ENCODE assay signal across 8 cellular contexts in genomic region chr17:78780852-78781338, GRCh38. TPM values are rescaled to one million over a fixed set of nuclear protein-coding genes. Genes with fewer than 3 reads are reported as not detected.
DNase-seq lines count a peak whose midpoint lies in the region; ATAC-seq and TF ChIP-seq lines count a peak whose summit lies in the region.

No MANE protein-coding gene starts in this region.

- CTCF ChIA-PET in activated CD8-positive, alpha-beta memory T cell treated with anti-CD3 and anti-CD28 coated beads, Interleukin-2, amount 10 ng/mL, durations not matched to agents 7 days and 5 days (lab: Charles Lee): interaction anchor here (1.0 to 1.9 kb wide), 7 partner anchors 11 to 73 kb away, joined by 3 to 6 read pairs (median 5); no protein-coding TSS in a partner anchor
- CTCF ChIA-PET in GM10248 (lab: Yijun Ruan, JAX): interaction anchor here (1.0 to 3.4 kb wide), 6 partner anchors 9 to 43 kb away, joined by 3 to 12 read pairs (median 4); no protein-coding TSS in a partner anchor

- TF ChIP-seq CTCF in right lobe of liver (IDR thresholded peaks at IDR 0.05): no peak
- TF ChIP-seq CTCF in thyroid gland (IDR thresholded peaks at IDR 0.05): no peak
- no peak for TF ChIP-seq CTCF in GM10248 (IDR thresholded peaks at IDR 0.05; ENCODE audit: control extremely low read depth, extremely low read depth, low read depth, missing control alignments)

- no peak for TF ChIP-seq POLR2A in right lobe of liver (IDR thresholded peaks at IDR 0.05)
- no peak for TF ChIP-seq POLR2A in thyroid gland (IDR thresholded peaks at IDR 0.05)

- H3K27me3 Mint-ChIP-seq in activated CD8-positive, alpha-beta memory T cell treated with anti-CD3 and anti-CD28 coated beads, Interleukin-2, amount 10 ng/mL, durations not matched to agents 7 days and 5 days: no peaks in the 10 kb centered on the region

- DNase-seq in activated CD8-positive, alpha-beta memory T cell treated with anti-CD3 and anti-CD28 coated beads, Interleukin-2, amount 10 ng/mL, durations not matched to agents 7 days and 5 days: peak; percentile 59
- no peak for DNase-seq in activated CD8-positive, alpha-beta memory T cell treated with anti-CD3 and anti-CD28 coated beads, Interleukin-2, amount 50 U/mL, for 4 hours
- DNase-seq in adipocyte (ENCODE audit: low read depth): no peak
- DNase-seq in right lobe of liver: peak in 1 of 3 donors; percentile 57
- DNase-seq in thyroid gland: peak; percentile 39 to 45
- DNase-seq in GM10248 (ENCODE audit: extremely low spot score): no peak
- DNase-seq in NCI-H82 (lab: John Stamatoyannopoulos, UW): no peak

- H3K9me3 ChIP-seq in adipocyte (ENCODE audit: control insufficient read depth, low read length): no peaks in the 10 kb centered on the region
- no peaks in the 10 kb centered on the region for H3K9me3 ChIP-seq in right lobe of liver
- no peaks in the 10 kb centered on the region for H3K9me3 ChIP-seq in thyroid gland

- peaks cover 12% of the 10 kb centered on the region for H3K36me3 Mint-ChIP-seq in activated CD8-positive, alpha-beta memory T cell treated with anti-CD3 and anti-CD28 coated beads, Interleukin-2, amount 10 ng/mL, durations not matched to agents 7 days and 5 days

- peak overlapping the region; percentile 98 for H3K27ac Mint-ChIP-seq in activated CD8-positive, alpha-beta memory T cell treated with anti-CD3 and anti-CD28 coated beads, Interleukin-2, amount 10 ng/mL, durations not matched to agents 7 days and 5 days

- ATAC-seq in activated CD8-positive, alpha-beta memory T cell treated with anti-CD3 and anti-CD28 coated beads, Interleukin-2, amount 10 ng/mL, durations not matched to agents 7 days and 5 days: peak; percentile 10
- ATAC-seq in right lobe of liver: peak in 2 of 4 donors; percentile 2 to 14
- ATAC-seq in GM21737 (IDR thresholded peaks at IDR 0.05; ENCODE audit: unreplicated experiment): no peak

- H3K4me1 ChIP-seq in adipocyte (ENCODE audit: control insufficient read depth, insufficient read depth, low read length): peaks cover 9% of the 10 kb centered on the region
- H3K4me1 ChIP-seq in right lobe of liver: peaks cover 0 to 52% (median 12%) of the 10 kb centered on the region in 4 donors
- H3K4me1 ChIP-seq in thyroid gland: peaks cover 25 to 36% of the 10 kb centered on the region in 2 donors

- POLR2A ChIA-PET in GM10248 (lab: Yijun Ruan, JAX): interaction anchor here (0.6 to 1.3 kb wide), 3 partner anchors 47 to 421 kb away, joined by 3 to 11 read pairs (median 3); partner anchors contain the start of gene SOCS3

- 7% methylated on average over 17 of the region's 17 CpGs for WGBS in right lobe of liver (ENCODE audit: insufficient coverage, low coverage, low lambda C conversion rate, missing lambda C conversion rate)
- 31 to 38% methylated on average over 17 of the region's 17 CpGs for WGBS in thyroid gland, 2 donors

- H3K27ac ChIP-seq in right lobe of liver (peak overlapping the region; percentile 89 to 95 (median 90)), thyroid gland (peak overlapping the region; percentile 89 to 94 (median 91))

- no peaks in the 10 kb centered on the region for H3K27me3 ChIP-seq in adipocyte (replicated peaks; ENCODE audit: control insufficient read depth, insufficient read depth, low read length)
- H3K27me3 ChIP-seq in right lobe of liver: no peaks in the 10 kb centered on the region
- H3K27me3 ChIP-seq in thyroid gland: no peaks in the 10 kb centered on the region

- peak overlapping the region; percentile 79 for H3K4me3 Mint-ChIP-seq in activated CD8-positive, alpha-beta memory T cell treated with anti-CD3 and anti-CD28 coated beads, Interleukin-2, amount 10 ng/mL, durations not matched to agents 7 days and 5 days

- peak overlapping the region; percentile 87 for H3K4me3 ChIP-seq in adipocyte (ENCODE audit: low read length)
- H3K4me3 ChIP-seq in right lobe of liver: peak overlapping the region; percentile 83 to 95 (median 85)
- H3K4me3 ChIP-seq in thyroid gland (replicated peaks in 1 of 3): peak overlapping the region; percentile 89 to 98 (median 94)

- peaks cover 61% of the 10 kb centered on the region for H3K4me1 Mint-ChIP-seq in activated CD8-positive, alpha-beta memory T cell treated with anti-CD3 and anti-CD28 coated beads, Interleukin-2, amount 10 ng/mL, durations not matched to agents 7 days and 5 days

- intact Hi-C loops in right lobe of liver (cut with DNase I): no loop called here
- intact Hi-C loops in thyroid gland (cut with DNase I): no loop called here

- H3K36me3 ChIP-seq in adipocyte (ENCODE audit: control insufficient read depth, insufficient read depth, low read length, severe bottlenecking): no peaks in the 10 kb centered on the region
- no peaks in the 10 kb centered on the region for H3K36me3 ChIP-seq in right lobe of liver
- H3K36me3 ChIP-seq in thyroid gland: no peaks in the 10 kb centered on the region

- H3K9me3 Mint-ChIP-seq in activated CD8-positive, alpha-beta memory T cell treated with anti-CD3 and anti-CD28 coated beads, Interleukin-2, amount 10 ng/mL, durations not matched to agents 7 days and 5 days (ENCODE audit: low read depth): no peaks in the 10 kb centered on the region

- peak overlapping the region; percentile 87 for H3K9ac ChIP-seq in adipocyte (ENCODE audit: low read length)

RNA-seq across cellular contexts. Expression of gene CYTH1, which starts 1.2 kb away (rescaled TPM):
- 100 to 1,000 TPM; 151 to 156 TPM for total RNA-seq in activated CD8-positive, alpha-beta memory T cell treated with anti-CD3 and anti-CD28 coated beads, Interleukin-2, amount 10 ng/mL, durations not matched to agents 7 days and 5 days
- 10 to 100 TPM; 14.8 to 46.2 (median 28.8) TPM for total RNA-seq in right lobe of liver
- 10 to 100 TPM; 69.0 to 94.5 (median 75.7) TPM for total RNA-seq in thyroid gland

RNA-seq across cellular contexts. Expression of gene USP36, which starts 59.7 kb away (rescaled TPM):
- total RNA-seq in activated CD8-positive, alpha-beta memory T cell treated with anti-CD3 and anti-CD28 coated beads, Interleukin-2, amount 10 ng/mL, durations not matched to agents 7 days and 5 days: 10 to 100 TPM; 84.5 to 94.3 TPM
- total RNA-seq in right lobe of liver (10 to 100 TPM; 12.7 to 27.8 (median 18.7) TPM), thyroid gland (10 to 100 TPM; 33.9 to 61.5 (median 46.6) TPM)

Comparison
In these comparisons a context has a peak if more than half of its experiments do, and no peak if none do; other contexts are left out.
1. DNase-seq: peak in activated CD8-positive, alpha-beta memory T cell treated with anti-CD3 and anti-CD28 coated beads, Interleukin-2, amount 10 ng/mL, durations not matched to agents 7 days and 5 days (single experiment) and thyroid gland (2 of 2); none in activated CD8-positive, alpha-beta memory T cell treated with anti-CD3 and anti-CD28 coated beads, Interleukin-2, amount 50 U/mL, for 4 hours (single experiment), adipocyte (single experiment), GM10248 (single experiment) and NCI-H82 (single experiment).
2. Peak in every context shown above with its lines, with median percentiles within 50 percentile points of each other: H3K4me3 ChIP-seq.